8 cellular contexts compared by ENCODE assay signal in genomic region chr19:460877-461609, GRCh38. TPM values are rescaled to one million over a fixed set of nuclear protein-coding genes. Genes with fewer than 3 reads are reported as not detected.
A peak's percentile ranks its signal among the peaks of the same experiment; 100 is the strongest.
DNase-seq lines count a peak whose midpoint lies in the region; ATAC-seq and TF ChIP-seq lines count a peak whose summit lies in the region.

A gene with protein sequence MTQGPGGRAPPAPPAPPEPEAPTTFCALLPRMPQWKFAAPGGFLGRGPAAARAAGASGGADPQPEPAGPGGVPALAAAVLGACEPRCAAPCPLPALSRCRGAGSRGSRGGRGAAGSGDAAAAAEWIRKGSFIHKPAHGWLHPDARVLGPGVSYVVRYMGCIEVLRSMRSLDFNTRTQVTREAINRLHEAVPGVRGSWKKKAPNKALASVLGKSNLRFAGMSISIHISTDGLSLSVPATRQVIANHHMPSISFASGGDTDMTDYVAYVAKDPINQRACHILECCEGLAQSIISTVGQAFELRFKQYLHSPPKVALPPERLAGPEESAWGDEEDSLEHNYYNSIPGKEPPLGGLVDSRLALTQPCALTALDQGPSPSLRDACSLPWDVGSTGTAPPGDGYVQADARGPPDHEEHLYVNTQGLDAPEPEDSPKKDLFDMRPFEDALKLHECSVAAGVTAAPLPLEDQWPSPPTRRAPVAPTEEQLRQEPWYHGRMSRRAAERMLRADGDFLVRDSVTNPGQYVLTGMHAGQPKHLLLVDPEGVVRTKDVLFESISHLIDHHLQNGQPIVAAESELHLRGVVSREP (minus strand): TSS chr19:461033. CDS start chr19:460996, 37 bp downstream.

- H3K27me3 Mint-ChIP-seq in activated CD8-positive, alpha-beta T cell treated with anti-CD3 and anti-CD28 coated beads for 36 hours: peaks cover 19% of the 10 kb centered on the region
- peaks cover 17% of the 10 kb centered on the region for H3K27me3 Mint-ChIP-seq in activated CD8-positive, alpha-beta T cell treated with anti-CD3 and anti-CD28 coated beads, Interleukin-2, amount 10 ng/mL, durations not matched to agents 7 days and 5 days (ENCODE audit: low read depth)
- H3K27me3 Mint-ChIP-seq in type B pancreatic cell: peaks cover 8% of the 10 kb centered on the region

- H3K36me3 Mint-ChIP-seq in activated CD8-positive, alpha-beta T cell treated with anti-CD3 and anti-CD28 coated beads for 36 hours (ENCODE audit: low read depth): no peaks in the 10 kb centered on the region
- no peaks in the 10 kb centered on the region for H3K36me3 Mint-ChIP-seq in activated CD8-positive, alpha-beta T cell treated with anti-CD3 and anti-CD28 coated beads, Interleukin-2, amount 10 ng/mL, durations not matched to agents 7 days and 5 days (ENCODE audit: low read depth)
- H3K36me3 Mint-ChIP-seq in type B pancreatic cell: peaks cover 5% of the 10 kb centered on the region

- H3K9me3 Mint-ChIP-seq in activated CD8-positive, alpha-beta T cell treated with anti-CD3 and anti-CD28 coated beads for 36 hours: no peaks in the 10 kb centered on the region
- H3K9me3 Mint-ChIP-seq in activated CD8-positive, alpha-beta T cell treated with anti-CD3 and anti-CD28 coated beads, Interleukin-2, amount 10 ng/mL, durations not matched to agents 7 days and 5 days (ENCODE audit: insufficient read depth): no peaks in the 10 kb centered on the region
- no peaks in the 10 kb centered on the region for H3K9me3 Mint-ChIP-seq in type B pancreatic cell

- peak within 1 kb of the TSS; percentile 62 for H3K4me3 Mint-ChIP-seq in activated CD8-positive, alpha-beta T cell treated with anti-CD3 and anti-CD28 coated beads for 36 hours
- no peak within 1 kb of the TSS for H3K4me3 Mint-ChIP-seq in activated CD8-positive, alpha-beta T cell treated with anti-CD3 and anti-CD28 coated beads, Interleukin-2, amount 10 ng/mL, durations not matched to agents 7 days and 5 days
- peak within 1 kb of the TSS; percentile 94 for H3K4me3 Mint-ChIP-seq in type B pancreatic cell

- H3K4me1 Mint-ChIP-seq in activated CD8-positive, alpha-beta T cell treated with anti-CD3 and anti-CD28 coated beads for 36 hours (ENCODE audit: low read depth): peaks cover 9% of the 10 kb centered on the region
- peaks cover 7% of the 10 kb centered on the region for H3K4me1 Mint-ChIP-seq in activated CD8-positive, alpha-beta T cell treated with anti-CD3 and anti-CD28 coated beads, Interleukin-2, amount 10 ng/mL, durations not matched to agents 7 days and 5 days (ENCODE audit: low read depth)
- H3K4me1 Mint-ChIP-seq in type B pancreatic cell (ENCODE audit: unreplicated experiment): no peaks in the 10 kb centered on the region

- DNase-seq in activated CD8-positive, alpha-beta T cell treated with anti-CD3 and anti-CD28 coated beads for 36 hours: no peak
- no peak for DNase-seq in activated CD8-positive, alpha-beta T cell treated with anti-CD3 and anti-CD28 coated beads, Interleukin-2, amount 10 ng/mL, durations not matched to agents 7 days and 5 days
- DNase-seq in cerebellum (ENCODE audit: low spot score): peak; percentile 34
- DNase-seq in lung microvascular endothelial cell (ENCODE audit: low read depth in 2 of 2): peak in 1 of 2 donors; percentile 66
- no peak for DNase-seq in type B pancreatic cell (ENCODE audit: extremely low spot score, unreplicated experiment)
- no peak for DNase-seq in KG1 (lab: John Stamatoyannopoulos, UW)
- no peak for DNase-seq in NCI-H446 treated with DMSO at 0.1 percent for 48 hours (lab: John Stamatoyannopoulos, UW)

- CTCF ChIA-PET in activated CD8-positive, alpha-beta T cell treated with anti-CD3 and anti-CD28 coated beads for 36 hours (lab: Charles Lee): interaction anchor here (0.8 kb wide), 1 partner anchor 46 kb away, joined by 3 read pairs; the partner anchor contains the start of gene TPGS1
- CTCF ChIA-PET in activated CD8-positive, alpha-beta T cell treated with anti-CD3 and anti-CD28 coated beads, Interleukin-2, amount 10 ng/mL, durations not matched to agents 7 days and 5 days (lab: Charles Lee): no interaction called here

- no peak for TF ChIP-seq CTCF in activated CD8-positive, alpha-beta T cell treated with anti-CD3 and anti-CD28 coated beads for 36 hours (IDR thresholded peaks at IDR 0.05)
- no peak for TF ChIP-seq CTCF in type B pancreatic cell (conservative IDR thresholded peaks at IDR 0.05)

- H3K27ac Mint-ChIP-seq in activated CD8-positive, alpha-beta T cell treated with anti-CD3 and anti-CD28 coated beads for 36 hours: no peak within 1 kb of the TSS
- no peak within 1 kb of the TSS for H3K27ac Mint-ChIP-seq in activated CD8-positive, alpha-beta T cell treated with anti-CD3 and anti-CD28 coated beads, Interleukin-2, amount 10 ng/mL, durations not matched to agents 7 days and 5 days
- H3K27ac Mint-ChIP-seq in type B pancreatic cell: peak within 1 kb of the TSS; percentile 97

- intact Hi-C loops in activated CD8-positive, alpha-beta T cell treated with anti-CD3 and anti-CD28 coated beads for 36 hours (cut with micrococcal nuclease): no loop called here

- POLR2A ChIA-PET in activated CD8-positive, alpha-beta T cell treated with anti-CD3 and anti-CD28 coated beads for 36 hours (lab: Charles Lee): no interaction called here
- POLR2A ChIA-PET in activated CD8-positive, alpha-beta T cell treated with anti-CD3 and anti-CD28 coated beads, Interleukin-2, amount 10 ng/mL, durations not matched to agents 7 days and 5 days (lab: Charles Lee): no interaction called here

- peak; percentile 21 for ATAC-seq in activated CD8-positive, alpha-beta T cell treated with anti-CD3 and anti-CD28 coated beads for 36 hours
- ATAC-seq in activated CD8-positive, alpha-beta T cell treated with anti-CD3 and anti-CD28 coated beads, Interleukin-2, amount 10 ng/mL, durations not matched to agents 7 days and 5 days: no peak
- ATAC-seq in GM21423 (IDR thresholded peaks at IDR 0.05; ENCODE audit: unreplicated experiment): no peak

RNA-seq across cellular contexts. Expression of the gene that starts here (rescaled TPM):
- under 1 TPM; 0.25 to 0.45 TPM for total RNA-seq in activated CD8-positive, alpha-beta T cell treated with anti-CD3 and anti-CD28 coated beads for 36 hours
- total RNA-seq in activated CD8-positive, alpha-beta T cell treated with anti-CD3 and anti-CD28 coated beads, Interleukin-2, amount 10 ng/mL, durations not matched to agents 7 days and 5 days: not detected
- 7.3 TPM for total RNA-seq in cerebellum
- total RNA-seq in lung microvascular endothelial cell: 4.4 and 28.4 TPM in 2 replicates
- 35.4 and 40.5 TPM in 2 replicates for total RNA-seq in type B pancreatic cell (ENCODE audit: low replicate concordance)

Comparison
In these comparisons a context has a peak if more than half of its experiments do, and no peak if none do; other contexts are left out.
1. Peak in ATAC-seq in activated CD8-positive, alpha-beta T cell treated with anti-CD3 and anti-CD28 coated beads for 36 hours; RNA of the gene not detected or under 1 TPM.